9 cellular contexts compared by ENCODE assay signal in genomic region chr18:64100136-64100922, GRCh38. TPM values are rescaled to one million over a fixed set of nuclear protein-coding genes. Genes with fewer than 3 reads are reported as not detected.
DNase-seq lines count a peak whose midpoint lies in the region; ATAC-seq and TF ChIP-seq lines count a peak whose summit lies in the region.
"Had no signal": no experiment of that assay in that cellular context is flagged by ENCODE, and none has a peak within 500 bp of the region (broad histone marks: within the 10 kb centered on the region; RNA-seq: fewer than 3 reads in every experiment).

No MANE protein-coding gene starts in this region.

- intact Hi-C loops in uterus (cut with DNase I; ENCODE audit: low total_unique reads): no loop called here

- no peak overlapping the region for H3K4me3 ChIP-seq in uterus

- H3K27ac Mint-ChIP-seq in memory B cell: no peak overlapping the region

- DNase-seq in memory B cell (ENCODE audit: low spot score in 2 of 2): no peak
- no peak for DNase-seq in NCI-H226
- no peak for DNase-seq in uterus
- DNase-seq in mesenteric fat pad (ENCODE audit: low spot score): no peak
- DNase-seq: SW 1271 had no signal

- H3K36me3 ChIP-seq in uterus: no peaks in the 10 kb centered on the region

- no peaks in the 10 kb centered on the region for H3K27me3 ChIP-seq in uterus

- H3K4me1 Mint-ChIP-seq in memory B cell: peaks cover 3% of the 10 kb centered on the region

- no peak overlapping the region for H3K27ac ChIP-seq in uterus

- peak; percentile 77 for ATAC-seq in GM18870 (IDR thresholded peaks at IDR 0.05; ENCODE audit: unreplicated experiment)
- ATAC-seq in HG02588 (IDR thresholded peaks at IDR 0.05; ENCODE audit: unreplicated experiment): peak; percentile 63
- peak; percentile 42 for ATAC-seq in HG03571 (IDR thresholded peaks at IDR 0.05; ENCODE audit: unreplicated experiment)
- peak; percentile 43 for ATAC-seq in memory B cell (ENCODE audit: low read depth)
- no peak for ATAC-seq in SK-N-SH treated with all-trans-retinoic acid at 6 μM for 48 hours

- H3K4me1 ChIP-seq in uterus: no peaks in the 10 kb centered on the region

- no peaks in the 10 kb centered on the region for H3K27me3 Mint-ChIP-seq in memory B cell

- no peaks in the 10 kb centered on the region for H3K9me3 ChIP-seq in uterus

- no peak for TF ChIP-seq POLR2A in uterus (IDR thresholded peaks at IDR 0.05)

- no peaks in the 10 kb centered on the region for H3K36me3 Mint-ChIP-seq in memory B cell

- no peak overlapping the region for H3K4me3 Mint-ChIP-seq in memory B cell

- H3K9me3 Mint-ChIP-seq in memory B cell: no peaks in the 10 kb centered on the region

- no peak for TF ChIP-seq CTCF in uterus (IDR thresholded peaks at IDR 0.05)

TF ChIP-seq in SK-N-SH treated with all-trans-retinoic acid at 6 μM for 48 hours, 23 proteins besides CTCF, POLR2A, EP300 and RAD21:
- TF ChIP-seq GLIS3 (CRISPR knock-in tag; IDR thresholded peaks at IDR 0.05) (no peak), ARNTL (CRISPR knock-in tag; IDR thresholded peaks at IDR 0.05; ENCODE audit: borderline replicate concordance, low read depth) (no peak), POU6F1 (CRISPR knock-in tag; IDR thresholded peaks at IDR 0.05; ENCODE audit: borderline replicate concordance, low read depth) (no peak), ZNF565 (CRISPR knock-in tag; conservative IDR thresholded peaks at IDR 0.05; ENCODE audit: low read depth) (no peak), BACH2 (CRISPR knock-in tag; IDR thresholded peaks at IDR 0.05; ENCODE audit: borderline replicate concordance) (no peak), PATZ1 (CRISPR knock-in tag; IDR thresholded peaks at IDR 0.05; ENCODE audit: borderline replicate concordance) (no peak), ZFP30 (CRISPR knock-in tag; IDR thresholded peaks at IDR 0.05) (no peak), ESRRG (CRISPR knock-in tag; IDR thresholded peaks at IDR 0.05) (no peak), ZNF8 (CRISPR knock-in tag; IDR thresholded peaks at IDR 0.05) (no peak), ISL1 (CRISPR knock-in tag; IDR thresholded peaks at IDR 0.05) (no peak), OSR1 (CRISPR knock-in tag; IDR thresholded peaks at IDR 0.05) (no peak), ZFP3 (CRISPR knock-in tag; IDR thresholded peaks at IDR 0.05) (no peak)
TF ChIP-seq in SK-N-SH treated with all-trans-retinoic acid at 6 μM for 48 hours: peak in this region for 0.

RNA-seq across cellular contexts. Expression of gene LINC00305, which starts 48.6 kb away (rescaled TPM):
- total RNA-seq in uterus: under 1 TPM in 1 of 4 donors, not detected in 3; 0.97 TPM
- total RNA-seq in mesenteric fat pad: not detected
